Comparison of ENCODE assay signal across 20 cellular contexts in the genomic region with DNA sequence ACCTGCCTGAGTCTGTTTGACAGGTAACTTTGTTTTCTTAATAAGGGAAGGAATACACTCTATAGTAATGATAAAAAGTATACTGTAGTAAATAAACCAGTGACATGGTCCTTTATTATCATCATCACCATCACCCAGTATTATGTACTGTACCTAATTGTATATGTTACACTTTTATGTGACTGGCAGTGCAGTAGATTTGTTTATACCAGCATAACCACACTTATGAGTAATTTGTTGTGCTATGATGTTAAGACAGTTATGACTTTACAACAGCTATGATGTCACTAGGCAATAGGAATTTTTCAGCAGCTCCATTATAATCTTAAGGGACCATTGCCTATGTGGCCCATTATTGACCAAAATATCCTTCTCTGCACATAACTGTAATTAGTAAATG.
"Had no signal": no experiment of that assay in that cellular context is flagged by ENCODE, and none has a peak within 500 bp of the region (broad histone marks: within the 10 kb centered on the region; RNA-seq: fewer than 3 reads in every experiment).

No MANE protein-coding gene starts in this region.

- H3K4me3 Mint-ChIP-seq: activated B cell treated with CpG ODN at 0.5 μM for 24 hours; activated CD8-positive, alpha-beta T cell treated with anti-CD3 and anti-CD28 coated beads, Interleukin-2, amount 10 ng/mL, durations not matched to agents 7 days and 5 days; activated naive CD4-positive, alpha-beta T cell treated with anti-CD3 and anti-CD28 coated beads for 36 hours; activated naive CD8-positive, alpha-beta T cell; T-helper 1 cell treated with Interleukin-12 subunit alpha and Interleukin-12 subunit beta and Interleukin-4 antibody, amounts not matched to agents 30 μg/mL and 1 μg/mL, for 36 hours had no signal

- H3K4me1 Mint-ChIP-seq: activated B cell treated with CpG ODN at 0.5 μM for 24 hours had no signal

- DNase-seq: activated B cell treated with CpG ODN at 0.5 μM for 24 hours; activated CD4-positive, alpha-beta T cell treated with anti-CD3 and anti-CD28 coated beads for 4 hours; activated CD4-positive, alpha-beta T cell treated with anti-CD3 and anti-CD28 coated beads, Interleukin-2, amount 50 U/mL, for 4 hours; activated CD8-positive, alpha-beta memory T cell treated with anti-CD3 and anti-CD28 coated beads, Interleukin-2, amount 50 U/mL, for 48 hours; activated CD8-positive, alpha-beta T cell treated with anti-CD3 and anti-CD28 coated beads, Interleukin-2, amount 10 ng/mL, durations not matched to agents 7 days and 5 days; activated gamma-delta T cell; activated naive CD4-positive, alpha-beta T cell treated with anti-CD3 and anti-CD28 coated beads for 36 hours; activated T-cell treated with anti-CD3 and anti-CD28 coated beads, Interleukin-2, amount 50 U/mL, for 1 hour; brain microvascular endothelial cell; NCI-H1105 treated with DMSO at 0.1 percent for 48 hours; NCI-H1436 treated with DMSO at 0.1 percent for 48 hours; NCI-H187 treated with DMSO at 0.1 percent for 48 hours; NCI-H2081 treated with DMSO at 0.1 percent for 48 hours; NCI-H446; NCI-H524; Peyer's patch; SHP77 had no signal

- H3K27me3 ChIP-seq: brain microvascular endothelial cell, cardiac muscle cell, Peyer's patch had no signal

- H3K36me3 ChIP-seq: brain microvascular endothelial cell, cardiac muscle cell, Peyer's patch had no signal

- H3K27ac ChIP-seq: brain microvascular endothelial cell, cardiac muscle cell, Peyer's patch had no signal

- H3K9me3 ChIP-seq: Peyer's patch had no signal

- H3K27ac Mint-ChIP-seq: activated B cell treated with CpG ODN at 0.5 μM for 24 hours; activated CD8-positive, alpha-beta T cell treated with anti-CD3 and anti-CD28 coated beads, Interleukin-2, amount 10 ng/mL, durations not matched to agents 7 days and 5 days; activated naive CD4-positive, alpha-beta T cell treated with anti-CD3 and anti-CD28 coated beads for 36 hours; activated naive CD8-positive, alpha-beta T cell; T-helper 1 cell treated with Interleukin-12 subunit alpha and Interleukin-12 subunit beta and Interleukin-4 antibody, amounts not matched to agents 30 μg/mL and 1 μg/mL, for 36 hours had no signal

- H3K4me3 ChIP-seq: cardiac muscle cell, Peyer's patch had no signal

- ATAC-seq: activated CD8-positive, alpha-beta T cell treated with anti-CD3 and anti-CD28 coated beads, Interleukin-2, amount 10 ng/mL, durations not matched to agents 7 days and 5 days had no signal

- H3K27me3 Mint-ChIP-seq: activated B cell treated with CpG ODN at 0.5 μM for 24 hours; activated naive CD8-positive, alpha-beta T cell had no signal

- H3K4me1 ChIP-seq: Peyer's patch had no signal
